10 cellular contexts compared by ENCODE assay signal in genomic region chr9:3962467-3962866, GRCh38.
DNase-seq lines count a peak whose midpoint lies in the region; ATAC-seq, FAIRE-seq and TF ChIP-seq lines count a peak whose summit lies in the region.
"Had no signal": no experiment of that assay in that cellular context is flagged by ENCODE, and none has a peak within 500 bp of the region (broad histone marks: within the 10 kb centered on the region; RNA-seq: fewer than 3 reads in every experiment).

No MANE protein-coding gene starts in this region.

- peaks cover 47% of the 10 kb centered on the region for H3K4me1 ChIP-seq in A549
- H3K4me1 ChIP-seq in SK-N-SH (ENCODE audit: control insufficient read depth in 1 of 2, insufficient read depth in 2 of 2, low read depth in 1 of 2, low read length in 1 of 2) = peaks cover 4 to 29% of the 10 kb centered on the region in 2 experiments

- 9% methylated on average over 3 of the region's 3 CpGs for WGBS in A549 (ENCODE audit: missing lambda C conversion rate)
- WGBS in SK-N-SH (ENCODE audit: low lambda C conversion rate) = 48% methylated on average over 3 of the region's 3 CpGs

- peaks cover 17% of the 10 kb centered on the region for H3F3A ChIP-seq in SK-N-SH (replicated peaks; ENCODE audit: insufficient read depth)

- H3K9me2 ChIP-seq in SK-N-SH = no peaks in the 10 kb centered on the region

- H3K27me3 Mint-ChIP-seq in CD14-positive monocyte (ENCODE audit: low read depth in 3 of 3) = peaks cover 0 to 2% (median 0%) of the 10 kb centered on the region in 3 donors

- peak; percentile 52 to 56; a peak in 2 of 5 replicates for TF ChIP-seq EP300 in A549 (IDR thresholded peaks at IDR 0.05)
- TF ChIP-seq EP300 in SK-N-SH (IDR thresholded peaks at IDR 0.05; ENCODE audit: borderline replicate concordance in 1 of 2, low read depth in 1 of 2, low read length in 1 of 2) = no peak

- no peak for TF ChIP-seq POLR2A in A549 (IDR thresholded peaks at IDR 0.05; ENCODE audit: low read length)

- H3K4me2 ChIP-seq in A549 (peak overlapping the region; percentile 72), SK-N-SH (peak overlapping the region; percentile 67)

- FAIRE-seq in A549 (lab: Jason Lieb, UNC) (peak; percentile 65), islet of Langerhans (lab: Jason Lieb, UNC) (peak; percentile 87)

- peaks cover 0 to 3% of the 10 kb centered on the region in 2 experiments for H3K36me3 ChIP-seq in SK-N-SH (replicated peaks in 1 of 2; ENCODE audit: control insufficient read depth in 1 of 2, insufficient read depth in 2 of 2, low read length in 1 of 2)
- H3K36me3 ChIP-seq: WERI-Rb-1 had no signal

- no peaks in the 10 kb centered on the region for H3K36me3 Mint-ChIP-seq in CD14-positive monocyte
- H3K36me3 Mint-ChIP-seq: mesothelial cell of epicardium had no signal

- H3K27ac ChIP-seq in A549 = peak overlapping the region; percentile 55 to 75
- peak overlapping the region in 1 of 2 experiments; percentile 77; a peak in 2 of 4 replicates for H3K27ac ChIP-seq in SK-N-SH (ENCODE audit: low read depth in 2 of 2, low read length in 1 of 2)
- H3K27ac ChIP-seq: WERI-Rb-1 had no signal

- H3K4me1 Mint-ChIP-seq in CD14-positive monocyte = no peaks in the 10 kb centered on the region

- no peaks in the 10 kb centered on the region for H4K20me1 ChIP-seq in SK-N-SH (ENCODE audit: insufficient read depth)

- peak in 1 of 2 experiments; percentile 42; a peak in 2 of 5 replicates for TF ChIP-seq RAD21 in A549 (conservative IDR thresholded peaks at IDR 0.05 in 1 of 2, IDR thresholded peaks at IDR 0.05 in 1 of 2)
- TF ChIP-seq RAD21 in SK-N-SH (IDR thresholded peaks at IDR 0.05; ENCODE audit: low read length) = no peak

- H3K27ac Mint-ChIP-seq in CD14-positive monocyte = no peak overlapping the region
- H3K27ac Mint-ChIP-seq: mesothelial cell of epicardium had no signal

- DNase-seq in A549 (ENCODE audit: low read depth in 1 of 2, low spot score in 1 of 2) (peak; percentile 48 to 82), HCEC 1CT (peak; percentile 69), SK-N-SH (no peak), CD14-positive monocyte (ENCODE audit: low spot score) (no peak), AML-193 (lab: John Stamatoyannopoulos, UW) (no peak)
- DNase-seq: WERI-Rb-1 had no signal

- no peak overlapping the region for H2AFZ ChIP-seq in SK-N-SH (ENCODE audit: low read depth)

- peaks cover 0 to 8% (median 1%) of the 10 kb centered on the region in 7 donors for H3K9me3 Mint-ChIP-seq in CD14-positive monocyte
- H3K9me3 Mint-ChIP-seq: mesothelial cell of epicardium had no signal

- H3K4me3 ChIP-seq in A549 = no peak overlapping the region
- no peak overlapping the region for H3K4me3 ChIP-seq in SK-N-SH (ENCODE audit: low read depth in 2 of 2, low read length in 1 of 2)

- POLR2A ChIA-PET in A549 (lab: Yijun Ruan, JAX) (interaction anchor here (0.7 kb wide), 1 partner anchor 8 kb away, joined by 3 read pairs; no protein-coding TSS in a partner anchor), SK-N-SH (lab: Yijun Ruan, JAX) (no interaction called here)

- peaks cover 13% of the 10 kb centered on the region for H3K79me2 ChIP-seq in SK-N-SH (ENCODE audit: insufficient read depth)

- ATAC-seq in A549 (peak; percentile 82 to 86), GM21529 (IDR thresholded peaks at IDR 0.05; ENCODE audit: unreplicated experiment) (no peak)
- ATAC-seq in activated CD4-positive, CD25-positive, alpha-beta regulatory T cell treated with anti-CD3 and anti-CD28 coated beads, Interleukin-2, amount 50 U/mL, for 24 hours = no peak

- CTCF ChIA-PET in A549 (lab: Yijun Ruan, JAX) = interaction anchor here (0.7 kb wide), 4 partner anchors 65 to 1869 kb away, joined by 3 to 5 read pairs (median 3); no protein-coding TSS in a partner anchor
- CTCF ChIA-PET in SK-N-SH (lab: Yijun Ruan, JAX) = no interaction called here

- TF ChIP-seq CTCF in A549 (IDR thresholded peaks at IDR 0.05) = no peak
- no peak for TF ChIP-seq CTCF in SK-N-SH (IDR thresholded peaks at IDR 0.05)
- TF ChIP-seq CTCF in CD14-positive monocyte (IDR thresholded peaks at IDR 0.05) = no peak

- H3K4me3 Mint-ChIP-seq in CD14-positive monocyte = no peak overlapping the region
- H3K4me3 Mint-ChIP-seq: mesothelial cell of epicardium had no signal

- H3K9me3 ChIP-seq in A549 = no peaks in the 10 kb centered on the region
- H3K9me3 ChIP-seq in SK-N-SH = no peaks in the 10 kb centered on the region

- no peaks in the 10 kb centered on the region for H3K27me3 ChIP-seq in SK-N-SH (ENCODE audit: insufficient read depth)

- intact Hi-C loops in CD14-positive monocyte (cut with micrococcal nuclease) = no loop called here

- H3K9ac ChIP-seq in SK-N-SH = peak overlapping the region; percentile 29; the same call in 1 of the 2 replicates

TF ChIP-seq in A549, 52 proteins besides CTCF, POLR2A, EP300 and RAD21 (continues in another document):
- TF ChIP-seq JUN (IDR thresholded peaks at IDR 0.05) (peak; percentile 64 to 89; a peak in 4 of 5 replicates), KDM1A (IDR thresholded peaks at IDR 0.05; ENCODE audit: low read depth) (no peak), E2F6 (IDR thresholded peaks at IDR 0.05; ENCODE audit: borderline replicate concordance, low read depth) (no peak), FOXS1 (CRISPR knock-in tag; IDR thresholded peaks at IDR 0.05) (no peak), EHMT2 (IDR thresholded peaks at IDR 0.05; ENCODE audit: low read depth) (no peak), TFCP2L1 (CRISPR knock-in tag; IDR thresholded peaks at IDR 0.05) (no peak), MYC (IDR thresholded peaks at IDR 0.05; ENCODE audit: borderline replicate concordance, low read length) (no peak), POLR2AphosphoS2 (conservative IDR thresholded peaks at IDR 0.05; ENCODE audit: low read length) (no peak), CEBPB (IDR thresholded peaks at IDR 0.05) (peak in 1 of 2 experiments; percentile 32; a peak in 1 of 4 replicates), RFX5 (IDR thresholded peaks at IDR 0.05) (no peak), USF2 (IDR thresholded peaks at IDR 0.05) (no peak)
- TF ChIP-seq, protein P1, sequence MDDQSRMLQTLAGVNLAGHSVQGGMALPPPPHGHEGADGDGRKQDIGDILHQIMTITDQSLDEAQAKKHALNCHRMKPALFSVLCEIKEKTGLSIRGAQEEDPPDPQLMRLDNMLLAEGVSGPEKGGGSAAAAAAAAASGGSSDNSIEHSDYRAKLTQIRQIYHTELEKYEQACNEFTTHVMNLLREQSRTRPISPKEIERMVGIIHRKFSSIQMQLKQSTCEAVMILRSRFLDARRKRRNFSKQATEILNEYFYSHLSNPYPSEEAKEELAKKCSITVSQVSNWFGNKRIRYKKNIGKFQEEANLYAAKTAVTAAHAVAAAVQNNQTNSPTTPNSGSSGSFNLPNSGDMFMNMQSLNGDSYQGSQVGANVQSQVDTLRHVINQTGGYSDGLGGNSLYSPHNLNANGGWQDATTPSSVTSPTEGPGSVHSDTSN (IDR thresholded peaks at IDR 0.05) = no peak

TF ChIP-seq in SK-N-SH, 30 proteins besides CTCF, POLR2A, EP300 and RAD21 (continues in another document):
- TF ChIP-seq RXRA (IDR thresholded peaks at IDR 0.05; ENCODE audit: borderline replicate concordance, low read depth) = no peak
- no peak for TF ChIP-seq FOXM1 (IDR thresholded peaks at IDR 0.05; ENCODE audit: low read depth)
- TF ChIP-seq USF1 (IDR thresholded peaks at IDR 0.05; ENCODE audit: borderline replicate concordance, low read depth) = no peak
- TF ChIP-seq CHD2 (IDR thresholded peaks at IDR 0.05; ENCODE audit: low read length, partially characterized antibody) = no peak
- no peak for TF ChIP-seq NRF1 (IDR thresholded peaks at IDR 0.05; ENCODE audit: low read depth, low read length)
- no peak for TF ChIP-seq MEF2A (IDR thresholded peaks at IDR 0.05; ENCODE audit: borderline replicate concordance, low read depth)
- no peak for TF ChIP-seq TCF12 (IDR thresholded peaks at IDR 0.05)
- TF ChIP-seq, protein P1 (IDR thresholded peaks at IDR 0.05) = no peak
- no peak for TF ChIP-seq GATA2 (CRISPR knock-in tag; IDR thresholded peaks at IDR 0.05)
- no peak for TF ChIP-seq USF2 (IDR thresholded peaks at IDR 0.05; ENCODE audit: borderline replicate concordance, low read depth, low read length)
- no peak for TF ChIP-seq TAF1 (IDR thresholded peaks at IDR 0.05; ENCODE audit: borderline replicate concordance, low read depth, low read length)
- TF ChIP-seq MAX (IDR thresholded peaks at IDR 0.05; ENCODE audit: low read depth) = no peak
- no peak for TF ChIP-seq ELF1 (IDR thresholded peaks at IDR 0.05)
- TF ChIP-seq POLR2AphosphoS5 (IDR thresholded peaks at IDR 0.05; ENCODE audit: low read depth, low read length) = no peak
- TF ChIP-seq FOXJ3 (CRISPR knock-in tag; IDR thresholded peaks at IDR 0.05) = no peak
- TF ChIP-seq SIN3A (IDR thresholded peaks at IDR 0.05; ENCODE audit: borderline replicate concordance, low read depth, low read length) = no peak

Comparison
In these comparisons a context has a peak if more than half of its experiments do, and no peak if none do; other contexts are left out.
1. ATAC-seq: peak in A549 (2 of 2); none in activated CD4-positive, CD25-positive, alpha-beta regulatory T cell treated with anti-CD3 and anti-CD28 coated beads, Interleukin-2, amount 50 U/mL, for 24 hours (0 of 2) and GM21529 (single experiment).
2. DNase-seq: peak in A549 (2 of 2) and HCEC 1CT (single experiment); none in SK-N-SH (single experiment), CD14-positive monocyte (single experiment) and AML-193 (0 of 2).
3. Of the 12 proteins assayed by ChIP-seq in both A549 and SK-N-SH: peak only in A549: EP300, FOSL2, MAX and SMC3; only in SK-N-SH: none; in both: none; in neither: 7; mixed calls (peak in some experiments, not most) for 1.